27 cellular contexts compared by ENCODE assay signal in the genomic region with DNA sequence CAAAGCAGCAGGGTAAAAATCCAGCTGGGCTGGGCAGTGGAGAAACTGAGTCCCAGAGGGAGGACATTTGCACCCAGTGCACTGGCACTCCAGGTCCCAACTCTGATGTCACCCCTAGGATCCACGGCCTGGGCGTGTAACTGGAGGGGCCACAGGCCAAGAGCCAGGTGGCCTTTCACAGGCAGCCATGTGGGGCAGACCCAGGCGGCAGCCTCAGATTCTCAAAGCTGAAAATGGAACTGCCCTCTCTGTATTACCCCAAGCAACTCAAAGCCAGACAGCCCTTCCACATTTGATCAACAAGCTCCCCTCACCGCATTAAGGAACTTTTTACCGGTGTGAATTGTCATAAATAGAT. TPM values are rescaled to one million over a fixed set of nuclear protein-coding genes. Genes with fewer than 3 reads are reported as not detected.
"Had no signal": no experiment of that assay in that cellular context is flagged by ENCODE, and none has a peak within 500 bp of the region (broad histone marks: within the 10 kb centered on the region; RNA-seq: fewer than 3 reads in every experiment).

No MANE protein-coding gene starts in this region.

- H3K36me3 Mint-ChIP-seq: stimulated activated naive B cell treated with anti-CD40 and anti-IgM and Interleukin-4, amounts not matched to agents 10 μg/mL and 1 μg/mL and 100 μg/mL, for 72 hours had no signal

- H3K27ac Mint-ChIP-seq: endodermal cell; naive thymus-derived CD8-positive, alpha-beta T cell; progenitor cell of endocrine pancreas; stimulated activated naive B cell treated with anti-CD40 and anti-IgM and Interleukin-4, amounts not matched to agents 10 μg/mL and 1 μg/mL and 100 μg/mL, for 72 hours; stimulated activated naive CD8-positive, alpha-beta T cell treated with anti-CD3 and anti-CD28 coated beads, Interleukin-15, Interleukin-2, amounts not matched to agents 100 ng/mL and 50 ng/mL, for 24 hours had no signal

- H3K27me3 ChIP-seq: hepatocyte, neutrophil, vagina had no signal

- H3K27ac ChIP-seq: epithelial cell of prostate, gastrocnemius medialis, hepatocyte, neutrophil, parathyroid adenoma, suprapubic skin, transverse colon, vagina had no signal

- DNase-seq: cerebellar nuclear complex; effector CD8-positive, alpha-beta T cell; foreskin fibroblast; gastrocnemius medialis; kidney; mammary epithelial cell; naive thymus-derived CD8-positive, alpha-beta T cell; stimulated activated CD4-positive, alpha-beta T cell treated with anti-CD3 and anti-CD28 coated beads, Interleukin-12 subunit alpha, Interleukin-12 subunit beta, amount 100 ng/mL, for 4 hours; stimulated activated CD4-positive, alpha-beta T cell treated with anti-CD3 and anti-CD28 coated beads, Interleukin-2, amount 100 ng/mL, for 24 hours; stimulated activated CD4-positive, alpha-beta T cell treated with anti-CD3 and anti-CD28 coated beads, Interleukin-4, amount 100 ng/mL, for 24 hours; stimulated activated naive B cell treated with anti-CD40 and anti-IgM and Interleukin-4, amounts not matched to agents 10 μg/mL and 1 μg/mL and 100 μg/mL, for 72 hours; transverse colon had no signal

- H3K9me3 ChIP-seq: gastrocnemius medialis, neutrophil, suprapubic skin, transverse colon, vagina had no signal

- H3K79me2 ChIP-seq: hepatocyte, parathyroid adenoma had no signal

- ATAC-seq: esophagus mucosa; gastrocnemius medialis; naive thymus-derived CD8-positive, alpha-beta T cell; stimulated activated naive B cell treated with anti-CD40 and anti-IgM and Interleukin-4, amounts not matched to agents 10 μg/mL and 1 μg/mL and 100 μg/mL, for 72 hours had no signal

- H2AFZ ChIP-seq: hepatocyte, parathyroid adenoma had no signal

- H3K4me1 ChIP-seq: gastrocnemius medialis, parathyroid adenoma, suprapubic skin, transverse colon, vagina had no signal

- H3K4me3 ChIP-seq: gastrocnemius medialis, hepatocyte, smooth muscle cell, suprapubic skin, transverse colon, vagina had no signal

- H3K4me3 Mint-ChIP-seq: endodermal cell; naive thymus-derived CD8-positive, alpha-beta T cell; neural crest cell; stimulated activated naive B cell treated with anti-CD40 and anti-IgM and Interleukin-4, amounts not matched to agents 10 μg/mL and 1 μg/mL and 100 μg/mL, for 72 hours; stimulated activated naive CD8-positive, alpha-beta T cell treated with anti-CD3 and anti-CD28 coated beads, Interleukin-15, Interleukin-2, amounts not matched to agents 100 ng/mL and 50 ng/mL, for 24 hours had no signal

- H3K36me3 ChIP-seq: gastrocnemius medialis, neutrophil, suprapubic skin, transverse colon, vagina had no signal

- H3K4me2 ChIP-seq: hepatocyte, smooth muscle cell had no signal

- H3K4me1 Mint-ChIP-seq: endodermal cell; neural crest cell; stimulated activated naive B cell treated with anti-CD40 and anti-IgM and Interleukin-4, amounts not matched to agents 10 μg/mL and 1 μg/mL and 100 μg/mL, for 72 hours had no signal

RNA-seq across cellular contexts. Expression of a gene that starts 46.7 kb away (rescaled TPM):
- total RNA-seq: esophagus mucosa; gastrocnemius medialis; glomerular endothelial cell; hepatocyte; myocyte; naive thymus-derived CD8-positive, alpha-beta T cell; smooth muscle cell; ureter had no signal
- polyA plus RNA-seq: hepatocyte; mammary epithelial cell; naive thymus-derived CD8-positive, alpha-beta T cell had no signal
